Comparison of ENCODE assay signal across 9 cellular contexts in genomic region chr9:101791938-101792337, GRCh38. TPM values are rescaled to one million over a fixed set of nuclear protein-coding genes. Genes with fewer than 3 reads are reported as not detected.
DNase-seq lines count a peak whose midpoint lies in the region; ATAC-seq, FAIRE-seq and TF ChIP-seq lines count a peak whose summit lies in the region.
"Had no signal": no experiment of that assay in that cellular context is flagged by ENCODE, and none has a peak within 500 bp of the region (broad histone marks: within the 10 kb centered on the region; RNA-seq: fewer than 3 reads in every experiment).

No MANE protein-coding gene starts in this region.

- H3K36me3 ChIP-seq in bronchial epithelial cell (ENCODE audit: control insufficient read depth, insufficient read depth, low read length): no peaks in the 10 kb centered on the region
- H3K36me3 ChIP-seq: thoracic aorta had no signal

- DNase-seq in ELF-1 (ENCODE audit: low read depth, low spot score) (peak; percentile 55), NCI-H524 (lab: John Stamatoyannopoulos, UW) (peak; percentile 67 to 79), bronchial epithelial cell (ENCODE audit: low read depth) (peak; percentile 32), pons (ENCODE audit: low spot score) (peak; percentile 12), NCI-H226 (no peak)

- ATAC-seq in HG02678 (IDR thresholded peaks at IDR 0.05; ENCODE audit: unreplicated experiment): peak; percentile 50
- ATAC-seq in GM18498 (IDR thresholded peaks at IDR 0.05; ENCODE audit: unreplicated experiment): no peak
- ATAC-seq in HG02623 (IDR thresholded peaks at IDR 0.05; ENCODE audit: unreplicated experiment): no peak

- peak; percentile 29 for TF ChIP-seq CTCF in bronchial epithelial cell (IDR thresholded peaks at IDR 0.05; ENCODE audit: insufficient read depth, low read length, severe bottlenecking)

- H3K4me3 ChIP-seq in bronchial epithelial cell (ENCODE audit: low read depth, low read length): no peak overlapping the region
- H3K4me3 ChIP-seq: thoracic aorta had no signal

- no peaks in the 10 kb centered on the region for H3K27me3 ChIP-seq in bronchial epithelial cell (ENCODE audit: control insufficient read depth, insufficient read depth, low read length)

- FAIRE-seq in bronchial epithelial cell (lab: Jason Lieb, UNC): no peak

RNA-seq across cellular contexts. Expression of gene GRIN3A, which starts 53.5 kb away (rescaled TPM):
- total RNA-seq in bronchial epithelial cell: not detected in 2 replicates
